8 cellular contexts compared by ENCODE assay signal in the genomic region with DNA sequence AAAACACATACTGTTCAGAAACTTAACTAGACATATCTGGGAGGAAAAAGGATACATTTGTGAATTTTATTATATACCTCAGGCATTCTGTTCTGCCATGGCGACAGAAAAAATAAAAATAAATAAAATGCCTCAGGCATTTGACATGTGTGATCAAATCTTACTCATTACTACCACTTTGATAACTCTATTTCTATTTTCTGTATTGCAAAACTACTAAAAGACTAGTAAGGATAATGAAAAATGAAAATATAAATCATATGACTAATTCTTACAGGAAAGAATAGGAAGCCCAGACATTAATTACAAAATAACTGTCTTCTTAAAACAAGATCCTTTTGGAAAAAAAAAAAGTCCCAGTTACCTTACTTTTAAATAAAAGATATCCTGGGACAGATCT. TPM values are rescaled to one million over a fixed set of nuclear protein-coding genes. Genes with fewer than 3 reads are reported as not detected.
DNase-seq lines count a peak whose midpoint lies in the region; ATAC-seq, FAIRE-seq and TF ChIP-seq lines count a peak whose summit lies in the region.
"Had no signal": no experiment of that assay in that cellular context is flagged by ENCODE, and none has a peak within 500 bp of the region (broad histone marks: within the 10 kb centered on the region; RNA-seq: fewer than 3 reads in every experiment).

No MANE protein-coding gene starts in this region.

- CTCF ChIA-PET in activated CD4-positive, alpha-beta memory T cell treated with anti-CD3 and anti-CD28 coated beads, Interleukin-2, amount 10 ng/mL, durations not matched to agents 7 days and 5 days (lab: Charles Lee), result interaction anchor here (7.9 kb wide), 1 partner anchor 130 kb away, joined by 84 read pairs; no protein-coding TSS in a partner anchor

- H3K4me3 Mint-ChIP-seq in IgD-negative memory B cell, result peak overlapping the region; percentile 46 to 100 (median 68)
- peak overlapping the region; percentile 100 for H3K4me3 Mint-ChIP-seq in activated CD4-positive, alpha-beta memory T cell treated with anti-CD3 and anti-CD28 coated beads, Interleukin-2, amount 10 ng/mL, durations not matched to agents 7 days and 5 days
- peak overlapping the region; percentile 39 to 95 for H3K4me3 Mint-ChIP-seq in stimulated activated naive CD8-positive, alpha-beta T cell treated with anti-CD3 and anti-CD28 coated beads, Interleukin-15, amount 100 ng/mL, for 72 hours

- no peaks in the 10 kb centered on the region for H3K9me3 Mint-ChIP-seq in IgD-negative memory B cell
- no peaks in the 10 kb centered on the region for H3K9me3 Mint-ChIP-seq in activated CD4-positive, alpha-beta memory T cell treated with anti-CD3 and anti-CD28 coated beads, Interleukin-2, amount 10 ng/mL, durations not matched to agents 7 days and 5 days
- H3K9me3 Mint-ChIP-seq in stimulated activated naive CD8-positive, alpha-beta T cell treated with anti-CD3 and anti-CD28 coated beads, Interleukin-15, amount 100 ng/mL, for 72 hours, result no peaks in the 10 kb centered on the region

- H3K36me3 Mint-ChIP-seq in IgD-negative memory B cell, result peaks cover 2% of the 10 kb centered on the region
- peaks cover 72% of the 10 kb centered on the region for H3K36me3 Mint-ChIP-seq in activated CD4-positive, alpha-beta memory T cell treated with anti-CD3 and anti-CD28 coated beads, Interleukin-2, amount 10 ng/mL, durations not matched to agents 7 days and 5 days (ENCODE audit: low read depth)

- no peaks in the 10 kb centered on the region for H3K27me3 Mint-ChIP-seq in IgD-negative memory B cell
- H3K27me3 Mint-ChIP-seq in activated CD4-positive, alpha-beta memory T cell treated with anti-CD3 and anti-CD28 coated beads, Interleukin-2, amount 10 ng/mL, durations not matched to agents 7 days and 5 days, result no peaks in the 10 kb centered on the region
- H3K27me3 Mint-ChIP-seq in stimulated activated naive CD8-positive, alpha-beta T cell treated with anti-CD3 and anti-CD28 coated beads, Interleukin-15, amount 100 ng/mL, for 72 hours, result no peaks in the 10 kb centered on the region

- POLR2A ChIA-PET in activated CD4-positive, alpha-beta memory T cell treated with anti-CD3 and anti-CD28 coated beads, Interleukin-2, amount 10 ng/mL, durations not matched to agents 7 days and 5 days (lab: Charles Lee), result interaction anchor here (1.7 kb wide), 1 partner anchor 131 kb away, joined by 5 read pairs; no protein-coding TSS in a partner anchor

- H3K4me1 Mint-ChIP-seq in IgD-negative memory B cell, result peaks cover 62 to 76% (median 67%) of the 10 kb centered on the region in 3 donors
- H3K4me1 Mint-ChIP-seq in activated CD4-positive, alpha-beta memory T cell treated with anti-CD3 and anti-CD28 coated beads, Interleukin-2, amount 10 ng/mL, durations not matched to agents 7 days and 5 days, result peaks cover 62% of the 10 kb centered on the region
- H3K4me1 Mint-ChIP-seq in stimulated activated naive CD8-positive, alpha-beta T cell treated with anti-CD3 and anti-CD28 coated beads, Interleukin-15, amount 100 ng/mL, for 72 hours, result peaks cover 65% of the 10 kb centered on the region

- FAIRE-seq in D721Med (lab: Jason Lieb, UNC), result no peak

- DNase-seq in activated CD4-positive, alpha-beta memory T cell treated with anti-CD3 and anti-CD28 coated beads, Interleukin-2, amount 10 ng/mL, durations not matched to agents 7 days and 5 days, result no peak
- DNase-seq in fibroblast of peridontal ligament (ENCODE audit: extremely low read depth) (peak; percentile 47), D721Med (ENCODE audit: insufficient read length, low spot score) (no peak), NCI-H1105 (lab: John Stamatoyannopoulos, UW) (no peak), T-helper 9 cell (no peak)
- no peak for DNase-seq in stimulated activated naive CD8-positive, alpha-beta T cell treated with anti-CD3 and anti-CD28 coated beads, Interleukin-15, amount 100 ng/mL, for 72 hours
- DNase-seq: NCI-H1092 treated with DMSO at 0.1 percent for 48 hours had no signal

- peak overlapping the region; percentile 25 to 53 (median 29) for H3K27ac Mint-ChIP-seq in IgD-negative memory B cell
- H3K27ac Mint-ChIP-seq in activated CD4-positive, alpha-beta memory T cell treated with anti-CD3 and anti-CD28 coated beads, Interleukin-2, amount 10 ng/mL, durations not matched to agents 7 days and 5 days, result peak overlapping the region; percentile 71
- H3K27ac Mint-ChIP-seq in stimulated activated naive CD8-positive, alpha-beta T cell treated with anti-CD3 and anti-CD28 coated beads, Interleukin-15, amount 100 ng/mL, for 72 hours, result peak overlapping the region in 1 of 2 donors; percentile 88

- ATAC-seq in stimulated activated naive CD8-positive, alpha-beta T cell treated with anti-CD3 and anti-CD28 coated beads, Interleukin-15, amount 100 ng/mL, for 72 hours, result no peak

- TF ChIP-seq CTCF in D721Med (IDR thresholded peaks at IDR 0.05; ENCODE audit: insufficient read depth, missing control alignments), result no peak

RNA-seq across cellular contexts. Expression of gene PICALM, which starts 5.3 kb away (rescaled TPM):
- 15.2 TPM for polyA plus RNA-seq in IgD-negative memory B cell
- 100 to 1,000 TPM; 194 to 199 TPM for total RNA-seq in activated CD4-positive, alpha-beta memory T cell treated with anti-CD3 and anti-CD28 coated beads, Interleukin-2, amount 10 ng/mL, durations not matched to agents 7 days and 5 days
